1 cellular context compared by ENCODE assay signal in the genomic region with DNA sequence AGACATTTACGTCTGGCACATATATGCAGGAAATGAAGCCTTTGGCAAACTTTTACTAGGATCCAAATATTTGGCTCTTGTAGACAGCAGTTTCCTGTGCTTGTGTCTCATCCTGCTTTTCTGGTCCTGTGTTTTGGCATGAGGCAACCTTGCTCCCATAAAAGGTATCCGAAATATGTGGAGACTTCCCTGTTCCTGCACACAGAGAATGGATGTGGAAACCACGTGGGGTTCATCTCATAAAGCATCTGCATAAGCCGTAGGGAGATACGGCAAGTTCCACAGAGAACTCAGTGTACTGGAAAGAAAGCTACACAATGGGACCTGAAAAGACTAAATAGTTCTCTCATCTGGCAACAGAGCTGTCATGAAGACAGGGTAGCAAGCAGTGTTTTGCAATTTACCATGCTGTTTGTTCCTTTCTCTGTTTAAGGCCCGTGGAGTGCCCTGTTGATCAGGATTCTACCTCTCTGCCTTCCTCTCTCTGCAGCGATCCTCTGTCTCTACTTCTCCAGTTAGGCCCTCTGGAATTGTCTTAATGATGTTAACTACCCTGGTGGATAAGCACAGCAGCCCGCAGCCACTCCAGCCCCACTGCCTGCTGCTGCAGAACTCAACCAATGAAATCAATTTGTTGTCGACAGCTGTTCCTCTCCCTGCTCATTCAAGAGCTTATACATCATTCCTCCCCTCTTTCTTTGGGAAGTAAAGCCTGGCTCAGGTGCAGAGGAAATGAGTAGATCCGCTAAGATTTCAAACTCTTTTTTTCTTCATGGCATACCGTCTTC.
TF ChIP-seq lines count a peak whose summit lies in the region.

No MANE protein-coding gene starts in this region.

TF ChIP-seq in IMR-90, 13 proteins besides CTCF, POLR2A, EP300 and RAD21:
- TF ChIP-seq NFE2L2 (IDR thresholded peaks at IDR 0.05; ENCODE audit: low read depth, low read length) = no peak
- TF ChIP-seq MXI1 (IDR thresholded peaks at IDR 0.05; ENCODE audit: borderline replicate concordance, low read depth, low read length) = no peak
- TF ChIP-seq MAFK (IDR thresholded peaks at IDR 0.05; ENCODE audit: low read depth, low read length) = no peak
- no peak for TF ChIP-seq ELK1 (IDR thresholded peaks at IDR 0.05; ENCODE audit: borderline replicate concordance, low read depth, low read length)
- TF ChIP-seq MAZ (IDR thresholded peaks at IDR 0.05; ENCODE audit: borderline replicate concordance, low read depth, low read length) = no peak
- no peak for TF ChIP-seq SMC3 (IDR thresholded peaks at IDR 0.05; ENCODE audit: low read depth, low read length)
- no peak for TF ChIP-seq CHD1 (IDR thresholded peaks at IDR 0.05; ENCODE audit: low read depth, low read length)
- TF ChIP-seq, protein P1, sequence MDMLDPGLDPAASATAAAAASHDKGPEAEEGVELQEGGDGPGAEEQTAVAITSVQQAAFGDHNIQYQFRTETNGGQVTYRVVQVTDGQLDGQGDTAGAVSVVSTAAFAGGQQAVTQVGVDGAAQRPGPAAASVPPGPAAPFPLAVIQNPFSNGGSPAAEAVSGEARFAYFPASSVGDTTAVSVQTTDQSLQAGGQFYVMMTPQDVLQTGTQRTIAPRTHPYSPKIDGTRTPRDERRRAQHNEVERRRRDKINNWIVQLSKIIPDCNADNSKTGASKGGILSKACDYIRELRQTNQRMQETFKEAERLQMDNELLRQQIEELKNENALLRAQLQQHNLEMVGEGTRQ (IDR thresholded peaks at IDR 0.05; ENCODE audit: low read depth, low read length) = no peak
- no peak for TF ChIP-seq RCOR1 (IDR thresholded peaks at IDR 0.05; ENCODE audit: insufficient replicate concordance, low read length)
- no peak for TF ChIP-seq BHLHE40 (IDR thresholded peaks at IDR 0.05; ENCODE audit: low read depth, low read length)
- no peak for TF ChIP-seq RFX5 (IDR thresholded peaks at IDR 0.05; ENCODE audit: low read depth, low read length)
